In genomic region chr3:106257172-106257571, GRCh38 we compare ENCODE assay signal across 17 cellular contexts.
DNase-seq lines count a peak whose midpoint lies in the region; ATAC-seq and TF ChIP-seq lines count a peak whose summit lies in the region.
"Had no signal": no experiment of that assay in that cellular context is flagged by ENCODE, and none has a peak within 500 bp of the region (broad histone marks: within the 10 kb centered on the region; RNA-seq: fewer than 3 reads in every experiment).

No MANE protein-coding gene starts in this region.

- intact Hi-C loops in activated CD4-positive, alpha-beta T cell treated with anti-CD3 and anti-CD28 coated beads, Interleukin-2, amount 10 ng/mL, durations not matched to agents 24 days and 14 days (cut with micrococcal nuclease) = no loop called here

- H3K27me3 ChIP-seq in OCI-LY3 (ENCODE audit: low read depth, low read length) = no peaks in the 10 kb centered on the region
- H3K27me3 ChIP-seq: Peyer's patch, SJSA1 had no signal

- no peak overlapping the region for H3K27ac ChIP-seq in OCI-LY3 (ENCODE audit: low read length)
- H3K27ac ChIP-seq: 22Rv1, SJSA1 had no signal

- H3K27ac Mint-ChIP-seq in activated CD4-positive, alpha-beta T cell treated with anti-CD3 and anti-CD28 coated beads, Interleukin-2, amount 10 ng/mL, durations not matched to agents 24 days and 14 days = peak overlapping the region; percentile 52
- peak overlapping the region; percentile 99 for H3K27ac Mint-ChIP-seq in stimulated activated memory B cell treated with anti-CD40 and anti-IgM and Interleukin-4, amounts not matched to agents 10 μg/mL and 1 μg/mL and 100 μg/mL, for 72 hours

- H3K4me2 ChIP-seq in OCI-LY3 (ENCODE audit: low read length) = peak overlapping the region; percentile 91

- no peaks in the 10 kb centered on the region for H3K79me2 ChIP-seq in OCI-LY3 (ENCODE audit: low read length)

- H3K36me3 Mint-ChIP-seq in activated CD4-positive, alpha-beta T cell treated with anti-CD3 and anti-CD28 coated beads, Interleukin-2, amount 10 ng/mL, durations not matched to agents 24 days and 14 days (ENCODE audit: low read depth) = peaks cover 6% of the 10 kb centered on the region
- peaks cover 9% of the 10 kb centered on the region for H3K36me3 Mint-ChIP-seq in stimulated activated memory B cell treated with anti-CD40 and anti-IgM and Interleukin-4, amounts not matched to agents 10 μg/mL and 1 μg/mL and 100 μg/mL, for 72 hours

- DNase-seq in activated CD4-positive, alpha-beta T cell treated with anti-CD3 and anti-CD28 coated beads, Interleukin-2, amount 10 ng/mL, durations not matched to agents 24 days and 14 days = no peak
- DNase-seq in activated CD4-positive, alpha-beta T cell treated with anti-CD3 and anti-CD28 coated beads for 4 hours = no peak
- no peak for DNase-seq in cortex of kidney (lab: John Stamatoyannopoulos, UW)
- DNase-seq in COR-L47 (lab: John Stamatoyannopoulos, UW) = no peak
- no peak for DNase-seq in NCI-H524 (lab: John Stamatoyannopoulos, UW)
- DNase-seq: DMS 273 treated with DMSO at 0.1 percent for 48 hours, DND-41, NCI-H187, NCI-H226, NCI-H526, Peyer's patch had no signal

- H4K20me1 ChIP-seq in OCI-LY3 (ENCODE audit: insufficient read depth, low read length) = no peaks in the 10 kb centered on the region

- peaks cover 7% of the 10 kb centered on the region for H3K9me3 Mint-ChIP-seq in activated CD4-positive, alpha-beta T cell treated with anti-CD3 and anti-CD28 coated beads, Interleukin-2, amount 10 ng/mL, durations not matched to agents 24 days and 14 days
- no peaks in the 10 kb centered on the region for H3K9me3 Mint-ChIP-seq in stimulated activated memory B cell treated with anti-CD40 and anti-IgM and Interleukin-4, amounts not matched to agents 10 μg/mL and 1 μg/mL and 100 μg/mL, for 72 hours

- H3K9ac ChIP-seq in OCI-LY3 (ENCODE audit: low read length) = no peak overlapping the region

- H3K4me3 ChIP-seq in OCI-LY3 (ENCODE audit: low read length) = no peak overlapping the region; the same call in 1 of the 2 replicates
- H3K4me3 ChIP-seq: HAP-1, SJSA1 had no signal

- no peak for TF ChIP-seq CTCF in OCI-LY3 (IDR thresholded peaks at IDR 0.05; ENCODE audit: low read depth, low read length)

- H3K36me3 ChIP-seq in OCI-LY3 (replicated peaks; ENCODE audit: low read depth, low read length) = no peaks in the 10 kb centered on the region
- H3K36me3 ChIP-seq: HAP-1, Peyer's patch, SJSA1 had no signal

- no peak overlapping the region for H3K4me3 Mint-ChIP-seq in activated CD4-positive, alpha-beta T cell treated with anti-CD3 and anti-CD28 coated beads, Interleukin-2, amount 10 ng/mL, durations not matched to agents 24 days and 14 days
- peak overlapping the region; percentile 87 for H3K4me3 Mint-ChIP-seq in stimulated activated memory B cell treated with anti-CD40 and anti-IgM and Interleukin-4, amounts not matched to agents 10 μg/mL and 1 μg/mL and 100 μg/mL, for 72 hours

- peak; percentile 13 for ATAC-seq in GM21515 (IDR thresholded peaks at IDR 0.05; ENCODE audit: unreplicated experiment)
- ATAC-seq in stimulated activated memory B cell treated with anti-CD40 and anti-IgM and Interleukin-4, amounts not matched to agents 10 μg/mL and 1 μg/mL and 100 μg/mL, for 72 hours = no peak

- no peak overlapping the region for H2AFZ ChIP-seq in OCI-LY3 (ENCODE audit: low read depth, low read length)

- peaks cover 29% of the 10 kb centered on the region for H3K4me1 ChIP-seq in OCI-LY3 (ENCODE audit: low read length)
- H3K4me1 ChIP-seq: HAP-1, Peyer's patch, SJSA1 had no signal

- H3K4me1 Mint-ChIP-seq in activated CD4-positive, alpha-beta T cell treated with anti-CD3 and anti-CD28 coated beads, Interleukin-2, amount 10 ng/mL, durations not matched to agents 24 days and 14 days = peaks cover 4% of the 10 kb centered on the region
- peaks cover 41% of the 10 kb centered on the region for H3K4me1 Mint-ChIP-seq in stimulated activated memory B cell treated with anti-CD40 and anti-IgM and Interleukin-4, amounts not matched to agents 10 μg/mL and 1 μg/mL and 100 μg/mL, for 72 hours

- no peaks in the 10 kb centered on the region for H3K9me3 ChIP-seq in OCI-LY3 (ENCODE audit: insufficient read depth, low read length)
- H3K9me3 ChIP-seq: HAP-1, Peyer's patch, SJSA1 had no signal

- no peaks in the 10 kb centered on the region for H3K27me3 Mint-ChIP-seq in activated CD4-positive, alpha-beta T cell treated with anti-CD3 and anti-CD28 coated beads, Interleukin-2, amount 10 ng/mL, durations not matched to agents 24 days and 14 days
- H3K27me3 Mint-ChIP-seq in stimulated activated memory B cell treated with anti-CD40 and anti-IgM and Interleukin-4, amounts not matched to agents 10 μg/mL and 1 μg/mL and 100 μg/mL, for 72 hours = no peaks in the 10 kb centered on the region
